Comparison of ENCODE assay signal across 10 cellular contexts in genomic region chr6:157813757-157814455, GRCh38. TPM values are rescaled to one million over a fixed set of nuclear protein-coding genes. Genes with fewer than 3 reads are reported as not detected.
DNase-seq lines count a peak whose midpoint lies in the region; ATAC-seq and TF ChIP-seq lines count a peak whose summit lies in the region.
"Had no signal": no experiment of that assay in that cellular context is flagged by ENCODE, and none has a peak within 500 bp of the region (broad histone marks: within the 10 kb centered on the region; RNA-seq: fewer than 3 reads in every experiment).

No MANE protein-coding gene starts in this region.

- peaks cover 17 to 26% (median 23%) of the 10 kb centered on the region in 3 donors for H3K4me1 Mint-ChIP-seq in IgD-negative memory B cell

- H3K9me3 Mint-ChIP-seq in IgD-negative memory B cell = peaks cover 0 to 9% (median 0%) of the 10 kb centered on the region in 3 donors

- 63 to 70% methylated on average over 2 to 5 of the region's 5 CpGs for WGBS in transverse colon (ENCODE audit: low coverage in 1 of 2), 2 donors

- ATAC-seq in mucosa of descending colon = peak; percentile 34
- no peak for ATAC-seq in HG02588 (IDR thresholded peaks at IDR 0.05; ENCODE audit: unreplicated experiment)
- no peak for ATAC-seq in GM18517 (IDR thresholded peaks at IDR 0.05; ENCODE audit: unreplicated experiment)
- no peak for ATAC-seq in HG02642 (IDR thresholded peaks at IDR 0.05; ENCODE audit: poor library complexity, unreplicated experiment)

- H3K27ac ChIP-seq in breast epithelium (peak overlapping the region; percentile 83 to 88), transverse colon (peak overlapping the region; percentile 36 to 65 (median 47))
- H3K27ac ChIP-seq: WERI-Rb-1 had no signal

- H3K27ac Mint-ChIP-seq in IgD-negative memory B cell = peak overlapping the region; percentile 17 to 91 (median 68)

- no peaks in the 10 kb centered on the region for H3K36me3 Mint-ChIP-seq in IgD-negative memory B cell
- H3K36me3 Mint-ChIP-seq: brain had no signal

- H3K4me1 ChIP-seq in breast epithelium = peaks cover 0 to 9% of the 10 kb centered on the region in 2 donors
- no peaks in the 10 kb centered on the region for H3K4me1 ChIP-seq in mucosa of descending colon (ENCODE audit: low read depth)
- peaks cover 0 to 18% (median 9%) of the 10 kb centered on the region in 4 donors for H3K4me1 ChIP-seq in transverse colon

- TF ChIP-seq POLR2A in breast epithelium (IDR thresholded peaks at IDR 0.05) (no peak), transverse colon (IDR thresholded peaks at IDR 0.05) (no peak)

- no peak overlapping the region for H3K4me3 Mint-ChIP-seq in IgD-negative memory B cell
- H3K4me3 Mint-ChIP-seq: brain had no signal

- intact Hi-C loops in breast epithelium (cut with DNase I; ENCODE audit: low total_unique reads) = no loop called here
- intact Hi-C loops in mucosa of descending colon (cut with DNase I, micrococcal nuclease) = no loop called here
- intact Hi-C loops in transverse colon (cut with DNase I; ENCODE audit: low total_unique reads) = no loop called here

- H3K36me3 ChIP-seq in breast epithelium (no peaks in the 10 kb centered on the region), mucosa of descending colon (ENCODE audit: low read depth) (no peaks in the 10 kb centered on the region), transverse colon (no peaks in the 10 kb centered on the region)
- H3K36me3 ChIP-seq: WERI-Rb-1 had no signal

- DNase-seq in breast epithelium (ENCODE audit: low spot score in 2 of 2) (no peak), mucosa of descending colon (no peak), transverse colon (no peak)
- DNase-seq: NCI-H524, WERI-Rb-1 had no signal

- in situ Hi-C loops in transverse colon (cut with MboI; ENCODE audit: low pct_ligation_motif_present in 1 of 4, low pct_unique_long_range_greater_than_20kb in 1 of 4, low sequenced_read_pairs in 3 of 4) = loop anchor here in 1 of 4 donors (10.0 kb wide), 1 partner anchor 49 kb away; no protein-coding TSS in a partner anchor

- no peaks in the 10 kb centered on the region for H3K27me3 Mint-ChIP-seq in IgD-negative memory B cell

- H3K4me3 ChIP-seq in breast epithelium (no peak overlapping the region), mucosa of descending colon (no peak overlapping the region), transverse colon (no peak overlapping the region)

- no peaks in the 10 kb centered on the region for H3K9me3 ChIP-seq in breast epithelium
- no peaks in the 10 kb centered on the region for H3K9me3 ChIP-seq in mucosa of descending colon
- H3K9me3 ChIP-seq in transverse colon = no peaks in the 10 kb centered on the region

- TF ChIP-seq CTCF in breast epithelium (IDR thresholded peaks at IDR 0.05) = no peak
- TF ChIP-seq CTCF in mucosa of descending colon (IDR thresholded peaks at IDR 0.05) = no peak
- TF ChIP-seq CTCF in transverse colon (IDR thresholded peaks at IDR 0.05) = no peak

- no peak for TF ChIP-seq EP300 in transverse colon (IDR thresholded peaks at IDR 0.05; ENCODE audit: low read depth)

- H3K27me3 ChIP-seq in breast epithelium (no peaks in the 10 kb centered on the region), transverse colon (no peaks in the 10 kb centered on the region)

RNA-seq across cellular contexts. Expression of gene SNX9, which starts 9.1 kb away (rescaled TPM):
- polyA plus RNA-seq in IgD-negative memory B cell = 21.0 TPM
- total RNA-seq in breast epithelium = 10 to 100 TPM; 61.6 to 83.2 (median 75.7) TPM
- total RNA-seq in mucosa of descending colon = 10 to 100 TPM; 55.0 to 69.6 (median 68.0) TPM
- 10 to 100 TPM; 13.7 to 57.2 (median 50.7) TPM for total RNA-seq in transverse colon
